Comparison of ENCODE assay signal across 1 cellular context in genomic region chr19:28185646-28186045, GRCh38.
TF ChIP-seq lines count a peak whose summit lies in the region.

No MANE protein-coding gene starts in this region.

TF ChIP-seq in GM23338, 12 proteins besides CTCF, POLR2A, EP300 and RAD21 (continued from another document):
- no peak for TF ChIP-seq REST (IDR thresholded peaks at IDR 0.05; ENCODE audit: unreplicated experiment)
TF ChIP-seq in GM23338: peak in this region for 0.
